Comparison of ENCODE assay signal across 8 cellular contexts in the genomic region with DNA sequence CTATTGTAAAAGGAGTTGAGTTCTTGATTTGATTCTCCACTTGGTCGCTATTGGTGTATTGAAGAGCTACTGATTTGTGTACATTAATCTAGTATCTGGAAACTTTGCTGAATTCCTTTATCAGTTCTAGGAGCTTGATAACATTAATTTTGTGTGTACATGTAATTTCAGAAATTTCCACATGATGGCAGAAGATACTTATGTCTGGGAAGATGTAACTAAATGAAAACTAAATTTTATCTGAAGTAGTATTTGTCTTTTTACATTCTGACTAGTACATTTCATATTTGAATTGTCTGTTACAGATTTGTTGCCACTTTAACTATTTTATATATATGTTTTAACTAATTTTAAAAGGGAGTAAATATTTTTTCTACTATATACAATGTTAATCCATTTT. TPM values are rescaled to one million over a fixed set of nuclear protein-coding genes. Genes with fewer than 3 reads are reported as not detected.
DNase-seq lines count a peak whose midpoint lies in the region; ATAC-seq and TF ChIP-seq lines count a peak whose summit lies in the region.

No MANE protein-coding gene starts in this region.

- in situ Hi-C loops in ACHN (cut with HindIII; ENCODE audit: low pct_ligation_motif_present, low pct_unique_long_range_greater_than_20kb, low sequenced_read_pairs): no loop called here

- peaks cover 21% of the 10 kb centered on the region for H3K36me3 Mint-ChIP-seq in endothelial cell (ENCODE audit: low read depth, unreplicated experiment)

- no peak overlapping the region for H3K4me3 ChIP-seq in skeletal muscle cell (ENCODE audit: low read depth, low read length)

- ATAC-seq in GM18861 (IDR thresholded peaks at IDR 0.05; ENCODE audit: unreplicated experiment) (peak; percentile 60), HG03521 (IDR thresholded peaks at IDR 0.05; ENCODE audit: unreplicated experiment) (no peak)

- H3K27ac Mint-ChIP-seq in endothelial cell (ENCODE audit: unreplicated experiment): no peak overlapping the region

- no peaks in the 10 kb centered on the region for H3K27me3 Mint-ChIP-seq in endothelial cell (ENCODE audit: unreplicated experiment)

- DNase-seq in ACHN: peak; percentile 68
- DNase-seq in NCI-H748 treated with DMSO at 0.1 percent for 48 hours (lab: John Stamatoyannopoulos, UW): peak; percentile 44
- no peak for DNase-seq in endothelial cell (ENCODE audit: low spot score)
- DNase-seq in skeletal muscle cell (ENCODE audit: low read depth): peak; percentile 1
- DNase-seq in HPDE6-E6E7 (ENCODE audit: extremely low spot score): no peak
- DNase-seq in NK-92 treated with Interleukin-12 subunit alpha and Interleukin-12 subunit beta, amount 100 ng/mL, for 24 hours (lab: John Stamatoyannopoulos, UW): no peak

- no peak overlapping the region for H3K4me3 Mint-ChIP-seq in endothelial cell (ENCODE audit: unreplicated experiment)

- H3K4me1 Mint-ChIP-seq in endothelial cell (ENCODE audit: unreplicated experiment): no peaks in the 10 kb centered on the region

- H3K9me3 Mint-ChIP-seq in endothelial cell (ENCODE audit: unreplicated experiment): peaks cover 8% of the 10 kb centered on the region

- peak; percentile 59 for TF ChIP-seq CTCF in endothelial cell (IDR thresholded peaks at IDR 0.05; ENCODE audit: unreplicated experiment)

RNA-seq across cellular contexts. Expression of gene SDHAF3, which starts 27.6 kb away (rescaled TPM):
- total RNA-seq in endothelial cell (ENCODE audit: unreplicated experiment): 6.7 TPM

Comparison
In these comparisons a context has a peak if more than half of its experiments do, and no peak if none do; other contexts are left out.
1. DNase-seq: peak in ACHN (single experiment), NCI-H748 treated with DMSO at 0.1 percent for 48 hours (single experiment) and skeletal muscle cell (single experiment); none in endothelial cell (single experiment), HPDE6-E6E7 (single experiment) and NK-92 treated with Interleukin-12 subunit alpha and Interleukin-12 subunit beta, amount 100 ng/mL, for 24 hours (single experiment).